8 cellular contexts compared by ENCODE assay signal in the genomic region with DNA sequence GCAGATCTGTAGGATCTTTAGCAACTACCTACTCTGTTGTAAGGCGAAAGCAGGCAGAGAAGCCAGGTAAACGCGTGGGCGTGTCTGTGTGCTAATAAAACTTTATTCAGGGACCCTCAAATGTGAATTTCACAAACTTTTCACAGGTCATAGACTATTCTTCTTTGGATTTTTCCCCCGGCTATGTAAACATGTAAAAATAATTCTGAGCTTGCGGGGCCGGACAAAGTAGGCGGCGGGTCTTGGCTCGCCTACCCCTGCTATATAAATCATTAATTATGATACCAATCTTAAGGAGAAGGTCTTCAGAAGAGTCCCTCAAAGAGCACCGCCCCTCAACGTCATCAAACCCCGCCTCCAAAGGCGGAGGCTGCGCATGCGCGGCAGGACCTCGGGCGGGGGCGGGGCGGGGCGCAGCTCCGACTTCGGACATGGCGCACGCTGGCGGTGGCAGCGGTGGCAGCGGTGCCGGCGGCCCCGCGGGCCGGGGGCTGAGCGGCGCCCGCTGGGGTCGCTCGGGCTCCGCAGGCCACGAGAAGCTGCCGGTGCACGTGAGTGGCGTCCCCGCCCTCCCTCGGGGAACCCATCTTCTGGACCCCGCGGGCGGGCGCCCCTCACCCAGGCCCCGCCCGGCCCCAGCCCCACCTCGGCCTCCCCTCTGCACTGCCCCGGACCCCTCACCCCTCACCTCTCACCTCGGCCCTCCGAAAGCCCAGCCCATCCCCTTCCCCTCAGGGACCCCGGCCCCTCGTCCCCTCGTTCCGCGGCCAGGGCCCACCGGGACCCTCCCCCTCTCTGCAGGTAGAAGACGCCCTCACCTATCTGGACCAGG. TPM values are rescaled to one million over a fixed set of nuclear protein-coding genes. Genes with fewer than 3 reads are reported as not detected.
DNase-seq lines count a peak whose midpoint lies in the region; ATAC-seq and TF ChIP-seq lines count a peak whose summit lies in the region.

A gene with protein sequence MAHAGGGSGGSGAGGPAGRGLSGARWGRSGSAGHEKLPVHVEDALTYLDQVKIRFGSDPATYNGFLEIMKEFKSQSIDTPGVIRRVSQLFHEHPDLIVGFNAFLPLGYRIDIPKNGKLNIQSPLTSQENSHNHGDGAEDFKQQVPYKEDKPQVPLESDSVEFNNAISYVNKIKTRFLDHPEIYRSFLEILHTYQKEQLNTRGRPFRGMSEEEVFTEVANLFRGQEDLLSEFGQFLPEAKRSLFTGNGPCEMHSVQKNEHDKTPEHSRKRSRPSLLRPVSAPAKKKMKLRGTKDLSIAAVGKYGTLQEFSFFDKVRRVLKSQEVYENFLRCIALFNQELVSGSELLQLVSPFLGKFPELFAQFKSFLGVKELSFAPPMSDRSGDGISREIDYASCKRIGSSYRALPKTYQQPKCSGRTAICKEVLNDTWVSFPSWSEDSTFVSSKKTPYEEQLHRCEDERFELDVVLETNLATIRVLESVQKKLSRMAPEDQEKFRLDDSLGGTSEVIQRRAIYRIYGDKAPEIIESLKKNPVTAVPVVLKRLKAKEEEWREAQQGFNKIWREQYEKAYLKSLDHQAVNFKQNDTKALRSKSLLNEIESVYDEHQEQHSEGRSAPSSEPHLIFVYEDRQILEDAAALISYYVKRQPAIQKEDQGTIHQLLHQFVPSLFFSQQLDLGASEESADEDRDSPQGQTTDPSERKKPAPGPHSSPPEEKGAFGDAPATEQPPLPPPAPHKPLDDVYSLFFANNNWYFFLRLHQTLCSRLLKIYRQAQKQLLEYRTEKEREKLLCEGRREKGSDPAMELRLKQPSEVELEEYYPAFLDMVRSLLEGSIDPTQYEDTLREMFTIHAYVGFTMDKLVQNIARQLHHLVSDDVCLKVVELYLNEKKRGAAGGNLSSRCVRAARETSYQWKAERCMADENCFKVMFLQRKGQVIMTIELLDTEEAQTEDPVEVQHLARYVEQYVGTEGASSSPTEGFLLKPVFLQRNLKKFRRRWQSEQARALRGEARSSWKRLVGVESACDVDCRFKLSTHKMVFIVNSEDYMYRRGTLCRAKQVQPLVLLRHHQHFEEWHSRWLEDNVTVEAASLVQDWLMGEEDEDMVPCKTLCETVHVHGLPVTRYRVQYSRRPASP (plus strand): TSS at position 409 of the 832 bp plus-strand sequence. CDS start 23 bp downstream, at position 432.

- peaks cover 30% of the 10 kb centered on the region for H3K36me3 ChIP-seq in SJCRH30

- H3K9me3 ChIP-seq in SJCRH30 (replicated peaks): no peaks in the 10 kb centered on the region

- no peaks in the 10 kb centered on the region for H3K27me3 ChIP-seq in SJCRH30

- peak within 1 kb of the TSS; percentile 74 for H3K4me3 Mint-ChIP-seq in natural killer cell treated with Interleukin-12 subunit alpha and Interleukin-12 subunit beta and Interleukin-15 and Interleukin-18, amount 100 ng/mL, for 72 hours

- H3K27ac Mint-ChIP-seq in natural killer cell treated with Interleukin-12 subunit alpha and Interleukin-12 subunit beta and Interleukin-15 and Interleukin-18, amount 100 ng/mL, for 72 hours: peak within 1 kb of the TSS; percentile 35 to 56

- H3K27me3 Mint-ChIP-seq in natural killer cell treated with Interleukin-12 subunit alpha and Interleukin-12 subunit beta and Interleukin-15 and Interleukin-18, amount 100 ng/mL, for 72 hours: peaks cover 19 to 29% of the 10 kb centered on the region in 2 donors

- no peaks in the 10 kb centered on the region for H3K9me3 Mint-ChIP-seq in natural killer cell treated with Interleukin-12 subunit alpha and Interleukin-12 subunit beta and Interleukin-15 and Interleukin-18, amount 100 ng/mL, for 72 hours

- TF ChIP-seq CTCF in LNCaP clone FGC (IDR thresholded peaks at IDR 0.05; ENCODE audit: control insufficient read depth, extremely low read depth, insufficient read depth): no peak
- TF ChIP-seq CTCF in fibroblast of the aortic adventitia (IDR thresholded peaks at IDR 0.05; ENCODE audit: insufficient read depth, low read length): no peak

- peaks cover 24 to 26% of the 10 kb centered on the region in 2 donors for H3K4me1 Mint-ChIP-seq in natural killer cell treated with Interleukin-12 subunit alpha and Interleukin-12 subunit beta and Interleukin-15 and Interleukin-18, amount 100 ng/mL, for 72 hours (ENCODE audit: low read depth in 2 of 2)

- peak; percentile 86 for TF ChIP-seq POLR2A in GM19099 (IDR thresholded peaks at IDR 0.05; ENCODE audit: extremely low read depth, insufficient read length, low read depth)

- DNase-seq in AG08396 (ENCODE audit: low spot score): peak; percentile 97
- peak; percentile 61 for DNase-seq in LNCaP clone FGC (ENCODE audit: low read depth)
- peak; percentile 86 to 96 for DNase-seq in SJCRH30
- DNase-seq in activated gamma-delta T cell (lab: John Stamatoyannopoulos, UW): peak; percentile 80
- DNase-seq in fibroblast of the aortic adventitia (ENCODE audit: low read depth): peak; percentile 80
- DNase-seq in natural killer cell treated with Interleukin-12 subunit alpha and Interleukin-12 subunit beta and Interleukin-15 and Interleukin-18, amount 100 ng/mL, for 72 hours (ENCODE audit: low spot score): peak; percentile 87
- DNase-seq in stimulated activated naive CD4-positive, alpha-beta T cell (lab: John Stamatoyannopoulos, UW): peak; percentile 78 to 92 (median 86)

- peak within 1 kb of the TSS; percentile 19; the same call in 1 of the 2 replicates for H3K27ac ChIP-seq in SJCRH30

- H3K36me3 Mint-ChIP-seq in natural killer cell treated with Interleukin-12 subunit alpha and Interleukin-12 subunit beta and Interleukin-15 and Interleukin-18, amount 100 ng/mL, for 72 hours: peaks cover 9% of the 10 kb centered on the region

- peak; percentile 93 to 96 for ATAC-seq in natural killer cell treated with Interleukin-12 subunit alpha and Interleukin-12 subunit beta and Interleukin-15 and Interleukin-18, amount 100 ng/mL, for 72 hours

- H3K4me3 ChIP-seq in LNCaP clone FGC (ENCODE audit: low read depth, low read length) (peak within 1 kb of the TSS; percentile 95), SJCRH30 (peak within 1 kb of the TSS; percentile 75), fibroblast of the aortic adventitia (ENCODE audit: low read depth, low read length) (peak within 1 kb of the TSS; percentile 93)

- H3K4me1 ChIP-seq in SJCRH30: peaks cover 15% of the 10 kb centered on the region

RNA-seq across cellular contexts. Expression of the gene that starts here (rescaled TPM):
- total RNA-seq in SJCRH30 (2014; rRNA removed; shearing (Covaris generic)): 35.7 and 36.0 TPM in 2 replicates
- 19.1 and 19.9 TPM in 2 replicates for total RNA-seq in fibroblast of the aortic adventitia (ENCODE audit: low replicate concordance)
- 10 to 100 TPM; 33.0 to 53.2 TPM for total RNA-seq in natural killer cell treated with Interleukin-12 subunit alpha and Interleukin-12 subunit beta and Interleukin-15 and Interleukin-18, amount 100 ng/mL, for 72 hours

Comparison
In these comparisons a context has a peak if more than half of its experiments do, and no peak if none do; other contexts are left out.
1. Peak in every context shown above with its lines: DNase-seq, ATAC-seq, H3K4me3 ChIP-seq and H3K27ac ChIP-seq.